In the genomic region with DNA sequence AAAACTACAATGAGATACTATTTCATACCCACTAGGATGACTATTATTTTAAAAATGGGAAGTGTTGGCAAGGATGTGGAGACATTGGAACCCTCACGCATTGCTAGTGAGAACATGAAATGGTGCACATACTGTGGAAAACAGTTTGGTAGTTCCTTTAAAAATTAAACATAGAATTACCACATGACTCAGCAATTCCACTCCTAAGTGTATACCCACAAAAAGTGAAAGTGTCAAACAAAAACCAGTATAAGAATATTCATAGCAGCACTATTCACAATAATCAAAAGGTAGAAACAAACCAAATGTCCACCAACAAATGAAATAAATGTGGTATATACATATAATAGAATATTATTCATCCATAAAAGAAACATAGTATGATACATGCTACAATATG, we compare ENCODE assay signal across 22 cellular contexts. TPM values are rescaled to one million over a fixed set of nuclear protein-coding genes. Genes with fewer than 3 reads are reported as not detected.
"Had no signal": no experiment of that assay in that cellular context is flagged by ENCODE, and none has a peak within 500 bp of the region (broad histone marks: within the 10 kb centered on the region; RNA-seq: fewer than 3 reads in every experiment).

No MANE protein-coding gene starts in this region.

- ATAC-seq: esophagus mucosa; gastrocnemius medialis; left lobe of liver; natural killer cell treated with Interleukin-12 subunit alpha and Interleukin-12 subunit beta and Interleukin-15 and Interleukin-18, amount 100 ng/mL, for 72 hours; pancreas; sciatic nerve; stimulated activated naive B cell treated with anti-CD40 and anti-IgM and Interleukin-4, amounts not matched to agents 10 μg/mL and 1 μg/mL and 100 μg/mL, for 72 hours; upper lobe of right lung had no signal

- DNase-seq: dorsolateral prefrontal cortex; effector CD4-positive, alpha-beta T cell; foreskin fibroblast; gastrocnemius medialis; head of caudate nucleus; kidney; pancreas; retina; stimulated activated CD4-positive, alpha-beta T cell treated with anti-CD3 and anti-CD28 coated beads, Interleukin-2, amount 100 ng/mL, for 48 hours; stimulated activated naive B cell treated with anti-CD40 and anti-IgM and Interleukin-4, amounts not matched to agents 10 μg/mL and 1 μg/mL and 100 μg/mL, for 72 hours; transverse colon; upper lobe of right lung; uterus had no signal

- H3K4me2 ChIP-seq: hepatocyte had no signal

- H3K79me2 ChIP-seq: hepatocyte had no signal

- FAIRE-seq: colon, kidney, pancreas had no signal

- H3K4me1 ChIP-seq: gastrocnemius medialis, pancreas, transverse colon, upper lobe of right lung, uterus had no signal

- H2AFZ ChIP-seq: hepatocyte had no signal

- H3K27ac ChIP-seq: dorsolateral prefrontal cortex, epithelial cell of prostate, gastrocnemius medialis, hepatocyte, neutrophil, pancreas, transverse colon, upper lobe of right lung, uterus had no signal

- H3K27me3 ChIP-seq: dorsolateral prefrontal cortex, gastrocnemius medialis, hepatocyte, neutrophil, pancreas, upper lobe of right lung, uterus had no signal

- H3K36me3 ChIP-seq: gastrocnemius medialis, neutrophil, pancreas, transverse colon, upper lobe of right lung, uterus had no signal

- H3K9me3 ChIP-seq: gastrocnemius medialis, neutrophil, pancreas, upper lobe of right lung had no signal

- H3K4me3 ChIP-seq: dorsolateral prefrontal cortex, gastrocnemius medialis, hepatocyte, lung, pancreas, transverse colon, upper lobe of right lung, uterus had no signal

RNA-seq across cellular contexts. Expression of gene SHTN1, which starts 48.6 kb away (rescaled TPM):
- total RNA-seq: natural killer cell treated with Interleukin-12 subunit alpha and Interleukin-12 subunit beta and Interleukin-15 and Interleukin-18, amount 100 ng/mL, for 72 hours had no signal
